Comparison of ENCODE assay signal across 23 cellular contexts in the genomic region with DNA sequence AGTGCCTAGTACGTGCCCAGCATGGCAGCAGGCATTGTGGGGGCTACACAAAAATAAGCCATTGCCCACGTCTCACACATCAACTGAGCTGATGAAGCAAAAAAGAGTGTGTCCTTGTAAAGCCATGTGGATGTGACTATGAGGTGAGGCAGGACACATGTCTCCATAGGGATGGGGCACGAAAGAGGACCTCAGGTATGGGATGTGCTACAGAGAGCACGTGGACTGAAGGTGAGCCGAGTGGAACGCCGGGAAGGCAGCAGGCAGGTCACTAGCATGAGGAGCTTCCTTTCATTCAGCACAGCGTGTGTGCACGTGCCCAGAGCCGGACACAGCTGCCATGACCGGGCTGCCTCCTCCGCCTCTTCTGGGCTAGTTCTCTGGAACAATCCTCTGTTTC.
A peak's percentile ranks its signal among the peaks of the same experiment; 100 is the strongest.
DNase-seq lines count a peak whose midpoint lies in the region; ATAC-seq, FAIRE-seq and TF ChIP-seq lines count a peak whose summit lies in the region.
"Had no signal": no experiment of that assay in that cellular context is flagged by ENCODE, and none has a peak within 500 bp of the region (broad histone marks: within the 10 kb centered on the region; RNA-seq: fewer than 3 reads in every experiment).

No MANE protein-coding gene starts in this region.

- no peak for TF ChIP-seq POLR2A in HepG2 (IDR thresholded peaks at IDR 0.05; ENCODE audit: insufficient read depth in 1 of 2, low read depth in 2 of 2, low read length in 2 of 2)

- no peak overlapping the region for H3K4me2 ChIP-seq in HepG2 (ENCODE audit: low read depth, low read length)
- H3K4me2 ChIP-seq: BLaER1 treated with 17β-estradiol and CSF1 and Interleukin-3, amounts not matched to agents 10 nM and 100 nM; GM23338 had no signal

- peak; percentile 50 for DNase-seq in right atrium auricular region (ENCODE audit: low spot score)
- no peak for DNase-seq in left cardiac atrium
- peak in 3 of 10 donors; percentile 33 to 45 (median 35) for DNase-seq in dorsolateral prefrontal cortex
- DNase-seq in HepG2 (ENCODE audit: low spot score): no peak
- DNase-seq in activated CD8-positive, alpha-beta memory T cell treated with anti-CD3 and anti-CD28 coated beads for 24 hours: no peak
- no peak for DNase-seq in SHP77 (lab: John Stamatoyannopoulos, UW)
- DNase-seq in COLO829 (ENCODE audit: low spot score): no peak
- DNase-seq: 8988T; CD8-positive, alpha-beta T cell; COR-L47; DMS 273 treated with DMSO at 0.1 percent for 48 hours; DMS53; DND-41; H7; HFFc6 had no signal

- 24% methylated on average over 11 of the region's 12 CpGs for WGBS in HepG2 (ENCODE audit: low lambda C conversion rate)

- no peak for TF ChIP-seq RAD21 in HepG2 (CRISPR knock-in tag; IDR thresholded peaks at IDR 0.05)

- H3K79me2 ChIP-seq in HepG2 (ENCODE audit: insufficient read depth, low read length): no peaks in the 10 kb centered on the region

- H3K4me3 ChIP-seq in right atrium auricular region (no peak overlapping the region), dorsolateral prefrontal cortex (no peak overlapping the region), HepG2 (replicated peaks in 1 of 3; ENCODE audit: insufficient read depth in 1 of 3, low read depth in 2 of 3, low read length in 3 of 3) (no peak overlapping the region)
- H3K4me3 ChIP-seq: BLaER1 treated with 17β-estradiol and CSF1 and Interleukin-3, amounts not matched to agents 10 nM and 100 nM; GM23338 had no signal

- no TSS peak for BruUV-seq in HepG2 (replicated peaks; lab: Mats Ljungman, UMichigan)

- no peak overlapping the region for H2AFZ ChIP-seq in HepG2 (ENCODE audit: low read length)
- H2AFZ ChIP-seq: GM23338 had no signal

- POLR2A ChIA-PET in HepG2 (lab: Yijun Ruan, JAX): no interaction called here

- TF ChIP-seq EP300 in HepG2 (IDR thresholded peaks at IDR 0.05; ENCODE audit: low read depth in 2 of 2, low read length in 2 of 2): no peak
- no peak for TF ChIP-seq EP300 in HepG2 (CRISPR knock-in tag; IDR thresholded peaks at IDR 0.05; ENCODE audit: borderline replicate concordance)

- intact Hi-C loops in left cardiac atrium (cut with DNase I): no loop called here
- intact Hi-C loops in dorsolateral prefrontal cortex (cut with DNase I): no loop called here
- intact Hi-C loops in HepG2 (cut with micrococcal nuclease; ENCODE audit: unreplicated experiment): no loop called here

- H3K9ac ChIP-seq in HepG2 (ENCODE audit: insufficient read depth, low read depth, low read length): no peak overlapping the region
- H3K9ac ChIP-seq: BLaER1 treated with 17β-estradiol and CSF1 and Interleukin-3, amounts not matched to agents 10 nM and 100 nM had no signal

- no peak for ATAC-seq in left cardiac atrium
- ATAC-seq in HepG2: no peak
- no peak for ATAC-seq in GM19397 (IDR thresholded peaks at IDR 0.05; ENCODE audit: unreplicated experiment)
- ATAC-seq: CD8-positive, alpha-beta T cell; GM23338; HCT116 had no signal

- FAIRE-seq in HepG2 (lab: Jason Lieb, UNC): no peak
- FAIRE-seq: G401.6, GM12891, GM19239, HTR-8/SVneo had no signal

- H3K36me3 ChIP-seq in right atrium auricular region (no peaks in the 10 kb centered on the region), HepG2 (replicated peaks in 1 of 2; ENCODE audit: control insufficient read depth in 1 of 2, insufficient read depth in 2 of 2, low read length in 2 of 2) (no peaks in the 10 kb centered on the region)
- H3K36me3 ChIP-seq: BLaER1 treated with 17β-estradiol and CSF1 and Interleukin-3, amounts not matched to agents 10 nM and 100 nM had no signal

- TF ChIP-seq CTCF in right atrium auricular region (IDR thresholded peaks at IDR 0.05) (no peak), dorsolateral prefrontal cortex (IDR thresholded peaks at IDR 0.05 in 54 of 56, conservative IDR thresholded peaks at IDR 0.05 in 2 of 56; ENCODE audit: low read depth in 1 of 56, partially characterized antibody in 56 of 56) (no peak), HepG2 (CRISPR knock-in tag; IDR thresholded peaks at IDR 0.05) (no peak)

- H3K27me3 ChIP-seq in right atrium auricular region (no peaks in the 10 kb centered on the region), dorsolateral prefrontal cortex (no peaks in the 10 kb centered on the region), HepG2 (ENCODE audit: control insufficient read depth in 1 of 2, insufficient read depth in 2 of 2, low read length in 2 of 2) (peaks cover 0 to 2% of the 10 kb centered on the region in 2 experiments; a peak in 1 of 5 replicates)
- H3K27me3 ChIP-seq: BLaER1 treated with 17β-estradiol and CSF1 and Interleukin-3, amounts not matched to agents 10 nM and 100 nM had no signal

- CTCF ChIA-PET in HepG2 (lab: Yijun Ruan, JAX; ENCODE audit: low intra/inter-chr PET ratio, low total read pairs): no interaction called here

- H3K27ac ChIP-seq in right atrium auricular region (no peak overlapping the region), dorsolateral prefrontal cortex (peak overlapping the region in 35 of 59 donors; percentile 3 to 80 (median 43)), HepG2 (ENCODE audit: extremely low read length, insufficient read depth, low read length) (no peak overlapping the region)
- H3K27ac ChIP-seq: BLaER1 treated with 17β-estradiol and CSF1 and Interleukin-3, amounts not matched to agents 10 nM and 100 nM had no signal

- H3K4me1 ChIP-seq in right atrium auricular region (peaks cover 0 to 25% of the 10 kb centered on the region in 2 donors), HepG2 (ENCODE audit: insufficient read depth, low read length) (no peaks in the 10 kb centered on the region)

- H3K9me3 ChIP-seq in right atrium auricular region (no peaks in the 10 kb centered on the region), HepG2 (ENCODE audit: low read length) (no peaks in the 10 kb centered on the region)
- H3K9me3 ChIP-seq: BLaER1 treated with 17β-estradiol and CSF1 and Interleukin-3, amounts not matched to agents 10 nM and 100 nM had no signal

- no peaks in the 10 kb centered on the region for H4K20me1 ChIP-seq in HepG2 (ENCODE audit: insufficient read depth, low read length)
- H4K20me1 ChIP-seq: BLaER1 treated with 17β-estradiol and CSF1 and Interleukin-3, amounts not matched to agents 10 nM and 100 nM had no signal

- in situ Hi-C loops in HepG2 (cut with HindIII; ENCODE audit: extremely low pct_ligation_motif_present, low pct_unique_long_range_greater_than_20kb): no loop called here

TF ChIP-seq in HepG2, 621 proteins besides CTCF, POLR2A, EP300 and RAD21:
- TF ChIP-seq SATB2 (CRISPR knock-in tag; IDR thresholded peaks at IDR 0.05): no peak
- TF ChIP-seq, protein P1, sequence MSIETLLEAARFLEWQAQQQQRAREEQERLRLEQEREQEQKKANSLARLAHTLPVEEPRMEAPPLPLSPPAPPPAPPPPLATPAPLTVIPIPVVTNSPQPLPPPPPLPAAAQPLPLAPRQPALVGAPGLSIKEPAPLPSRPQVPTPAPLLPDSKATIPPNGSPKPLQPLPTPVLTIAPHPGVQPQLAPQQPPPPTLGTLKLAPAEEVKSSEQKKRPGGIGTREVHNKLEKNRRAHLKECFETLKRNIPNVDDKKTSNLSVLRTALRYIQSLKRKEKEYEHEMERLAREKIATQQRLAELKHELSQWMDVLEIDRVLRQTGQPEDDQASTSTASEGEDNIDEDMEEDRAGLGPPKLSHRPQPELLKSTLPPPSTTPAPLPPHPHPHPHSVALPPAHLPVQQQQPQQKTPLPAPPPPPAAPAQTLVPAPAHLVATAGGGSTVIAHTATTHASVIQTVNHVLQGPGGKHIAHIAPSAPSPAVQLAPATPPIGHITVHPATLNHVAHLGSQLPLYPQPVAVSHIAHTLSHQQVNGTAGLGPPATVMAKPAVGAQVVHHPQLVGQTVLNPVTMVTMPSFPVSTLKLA (IDR thresholded peaks at IDR 0.05): peak; percentile 92
TF ChIP-seq in HepG2: peak in this region for 1.

Comparison
In these comparisons a context has a peak if more than half of its experiments do, and no peak if none do; other contexts are left out.
1. H3K27ac ChIP-seq: peak in dorsolateral prefrontal cortex (35 of 59); none in right atrium auricular region (0 of 2) and HepG2 (single experiment).